Comparison of ENCODE assay signal across 8 cellular contexts in the genomic region with DNA sequence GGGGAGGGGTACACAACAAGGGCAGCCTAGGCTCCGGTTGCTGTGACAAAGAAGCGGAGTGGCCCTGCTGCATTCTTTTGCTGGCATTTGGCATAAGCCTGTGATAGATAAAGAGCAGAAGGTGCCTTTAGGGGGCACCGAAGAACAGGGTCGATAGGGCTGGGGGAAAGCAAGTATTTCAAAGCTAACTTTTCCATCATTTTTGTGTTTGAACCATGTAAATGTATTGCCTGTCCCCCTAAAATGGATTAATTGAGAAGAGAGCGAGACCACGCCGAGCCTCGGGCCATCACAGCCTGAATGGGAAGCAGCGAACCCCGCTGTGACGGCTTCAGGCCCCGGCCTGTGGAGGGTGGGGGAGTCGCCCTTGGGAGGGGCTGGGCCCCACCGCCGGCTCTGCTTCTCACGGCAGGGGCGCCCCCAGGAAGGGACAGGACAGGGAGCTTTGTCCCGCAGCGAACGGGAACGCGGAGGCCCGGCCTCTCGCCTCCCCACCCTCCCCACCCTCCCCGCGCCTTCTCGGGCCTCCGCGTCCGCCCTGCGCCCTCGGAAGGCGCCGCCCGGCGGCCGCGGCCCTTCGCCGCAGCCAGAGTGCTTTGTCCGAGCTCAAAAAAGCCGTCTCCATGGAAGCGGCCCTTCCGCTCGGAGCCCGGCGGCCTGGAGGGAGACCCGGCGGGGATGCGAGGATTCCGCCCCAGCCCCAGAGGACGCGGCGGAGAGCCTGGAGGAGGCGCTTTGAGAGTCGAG. TPM values are rescaled to one million over a fixed set of nuclear protein-coding genes. Genes with fewer than 3 reads are reported as not detected.
DNase-seq lines count a peak whose midpoint lies in the region; ATAC-seq and TF ChIP-seq lines count a peak whose summit lies in the region.

No MANE protein-coding gene starts in this region.

- no peak overlapping the region for H3K9ac ChIP-seq in rectal smooth muscle tissue (ENCODE audit: low read length)

- POLR2A ChIA-PET in Caco-2 (lab: Charles Lee): no interaction called here

- no peaks in the 10 kb centered on the region for H3K36me3 Mint-ChIP-seq in Caco-2 (ENCODE audit: insufficient read depth, unreplicated experiment)

- H3K4me3 Mint-ChIP-seq in Caco-2 (ENCODE audit: unreplicated experiment): peak overlapping the region; percentile 81

- ATAC-seq in HG02840 (IDR thresholded peaks at IDR 0.05; ENCODE audit: low FRiP score, unreplicated experiment) (no peak), HG02571 (IDR thresholded peaks at IDR 0.05; ENCODE audit: unreplicated experiment) (no peak)

- H3K27ac ChIP-seq in hepatocyte (peak overlapping the region; percentile 39), rectal smooth muscle tissue (ENCODE audit: low read depth, low read length) (no peak overlapping the region)

- H4K20me1 ChIP-seq in hepatocyte (ENCODE audit: insufficient read depth, poor library complexity, severe bottlenecking): no peaks in the 10 kb centered on the region

- peaks cover 13% of the 10 kb centered on the region for H3K4me1 Mint-ChIP-seq in Caco-2 (ENCODE audit: low read depth, unreplicated experiment)

- H3K9me3 ChIP-seq in Caco-2 (no peaks in the 10 kb centered on the region), hepatocyte (ENCODE audit: low read depth) (no peaks in the 10 kb centered on the region)

- intact Hi-C loops in Caco-2 (cut with micrococcal nuclease; ENCODE audit: unreplicated experiment): loop anchor here (10.0 kb wide), 1 partner anchor 78 kb away; no protein-coding TSS in a partner anchor

- peak; percentile 49 to 62 for DNase-seq in Caco-2
- peak; percentile 12 for DNase-seq in Jurkat, Clone E6-1 (ENCODE audit: low read depth, low spot score)
- DNase-seq in anterior cingulate cortex (lab: John Stamatoyannopoulos, UW): peak in 30 of 58 donors; percentile 9 to 64 (median 21)
- DNase-seq in hepatocyte (ENCODE audit: low spot score): peak; percentile 71
- DNase-seq in hippocampal formation (lab: John Stamatoyannopoulos, UW): no peak

- no peaks in the 10 kb centered on the region for H3K9me3 Mint-ChIP-seq in Caco-2 (ENCODE audit: unreplicated experiment)

- peak overlapping the region; percentile 98 for H2AFZ ChIP-seq in hepatocyte

- peaks cover 3% of the 10 kb centered on the region; the same call in 1 of the 2 replicates for H3K4me1 ChIP-seq in Caco-2
- H3K4me1 ChIP-seq in hepatocyte (ENCODE audit: insufficient read depth): peaks cover 5% of the 10 kb centered on the region
- no peaks in the 10 kb centered on the region for H3K4me1 ChIP-seq in rectal smooth muscle tissue (ENCODE audit: control insufficient read depth, insufficient read depth, low read length)

- 3% methylated on average over 38 of the region's 56 CpGs for WGBS in hepatocyte (ENCODE audit: low lambda C conversion rate, missing lambda C conversion rate)

- peaks cover 2% of the 10 kb centered on the region for H3K27me3 Mint-ChIP-seq in Caco-2 (ENCODE audit: insufficient read depth, unreplicated experiment)

- no peaks in the 10 kb centered on the region for H3K27me3 ChIP-seq in Caco-2 (replicated peaks; ENCODE audit: control insufficient read depth, insufficient read depth, low read length)
- peaks cover 18% of the 10 kb centered on the region for H3K27me3 ChIP-seq in hepatocyte
- H3K27me3 ChIP-seq in rectal smooth muscle tissue (ENCODE audit: control insufficient read depth, insufficient read depth, low read length): peaks cover 4% of the 10 kb centered on the region

- H3K27ac Mint-ChIP-seq in Caco-2 (ENCODE audit: unreplicated experiment): peak overlapping the region; percentile 54

- H3K4me3 ChIP-seq in Caco-2 (ENCODE audit: low read depth, low read length): peak overlapping the region; percentile 48
- peak overlapping the region; percentile 36 for H3K4me3 ChIP-seq in Jurkat, Clone E6-1 (ENCODE audit: low read length)
- peak overlapping the region; percentile 20 for H3K4me3 ChIP-seq in hepatocyte
- peak overlapping the region; percentile 69 for H3K4me3 ChIP-seq in rectal smooth muscle tissue (ENCODE audit: low read length)

- H3K9me2 ChIP-seq in hepatocyte (replicated peaks; ENCODE audit: insufficient read depth): no peaks in the 10 kb centered on the region

- peak; percentile 15 to 17 for TF ChIP-seq CTCF in Caco-2 (IDR thresholded peaks at IDR 0.05; ENCODE audit: insufficient read depth in 1 of 2, low read depth in 1 of 2, low read length in 1 of 2, severe bottlenecking in 1 of 2, unreplicated experiment in 1 of 2)
- peak; percentile 64 for TF ChIP-seq CTCF in hepatocyte (IDR thresholded peaks at IDR 0.05; ENCODE audit: poor library complexity)

- CTCF ChIA-PET in Caco-2 (lab: Charles Lee): interaction anchor here (0.6 to 1.4 kb wide), 10 partner anchors 13 to 1578 kb away, joined by 3 to 10 read pairs (median 4); no protein-coding TSS in a partner anchor

- H3K79me2 ChIP-seq in hepatocyte: no peaks in the 10 kb centered on the region

- H3K36me3 ChIP-seq in Caco-2 (ENCODE audit: control insufficient read depth, insufficient read depth, low read length) (no peaks in the 10 kb centered on the region), hepatocyte (replicated peaks; ENCODE audit: insufficient read depth, low read depth) (no peaks in the 10 kb centered on the region), rectal smooth muscle tissue (ENCODE audit: control insufficient read depth, insufficient read depth, low read length) (no peaks in the 10 kb centered on the region)

- peak overlapping the region; percentile 91 for H3K4me2 ChIP-seq in hepatocyte

- no TSS peak for BruUV-seq in Caco-2 (replicated peaks; lab: Mats Ljungman, UMichigan)

RNA-seq across cellular contexts. Expression of gene ALDH1L1, which starts 32.4 kb away (rescaled TPM):
- total RNA-seq in Caco-2 (2022): 0.07 and 0.41 TPM in 2 replicates
- not detected for polyA plus RNA-seq in Jurkat, Clone E6-1 (2012; ENCODE audit: insufficient read depth, insufficient read length)
- 15.9 and 25.0 TPM in 2 replicates for total RNA-seq in hepatocyte
- 15.5 and 22.6 TPM in 2 replicates for polyA plus RNA-seq in hepatocyte

Comparison
In these comparisons a context has a peak if more than half of its experiments do, and no peak if none do; other contexts are left out.
1. DNase-seq: peak in Caco-2 (2 of 2), Jurkat, Clone E6-1 (single experiment), anterior cingulate cortex (30 of 58) and hepatocyte (single experiment); none in hippocampal formation (0 of 2).
2. RNA of gene ALDH1L1, which starts 32.4 kb away (total RNA-seq): 15.9 to 25.0 TPM in hepatocyte; 0.07 to 0.41 TPM in Caco-2; every median in the first group is over 10 times any median in the second.
3. Peak in every context shown above with its lines, with median percentiles within 50 percentile points of each other: H3K4me3 ChIP-seq.